ENCODE assay signal across 18 cellular contexts in the genomic region with DNA sequence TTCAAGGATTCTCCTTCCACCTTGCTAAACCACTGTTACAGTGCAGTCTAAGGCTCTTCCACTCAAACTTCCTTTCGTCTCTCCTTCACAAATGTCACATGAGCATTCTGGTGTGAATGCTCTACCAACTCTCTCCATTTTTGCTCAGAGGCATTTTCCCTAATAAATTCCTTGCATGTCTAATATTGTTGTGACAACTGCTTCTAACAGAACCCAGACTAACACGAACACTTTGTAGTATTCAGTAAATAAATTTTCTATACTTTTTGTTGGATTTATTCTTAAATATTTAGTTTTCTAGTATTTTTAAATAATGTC. TPM values are rescaled to one million over a fixed set of nuclear protein-coding genes. Genes with fewer than 3 reads are reported as not detected.
DNase-seq lines count a peak whose midpoint lies in the region; ATAC-seq and TF ChIP-seq lines count a peak whose summit lies in the region.
"Had no signal": no experiment of that assay in that cellular context is flagged by ENCODE, and none has a peak within 500 bp of the region (broad histone marks: within the 10 kb centered on the region; RNA-seq: fewer than 3 reads in every experiment).

No MANE protein-coding gene starts in this region.

- H3K36me3 Mint-ChIP-seq in Caco-2 (ENCODE audit: insufficient read depth, unreplicated experiment) (no peaks in the 10 kb centered on the region), mesothelial cell of epicardium (peaks cover 1% of the 10 kb centered on the region)

- TF ChIP-seq CTCF in Caco-2 (IDR thresholded peaks at IDR 0.05; ENCODE audit: insufficient read depth in 1 of 2, low read depth in 1 of 2, low read length in 1 of 2, severe bottlenecking in 1 of 2, unreplicated experiment in 1 of 2): no peak
- no peak for TF ChIP-seq CTCF in HCT116 (IDR thresholded peaks at IDR 0.05 in 2 of 3, conservative IDR thresholded peaks at IDR 0.05 in 1 of 3; ENCODE audit: borderline replicate concordance in 1 of 3, insufficient read depth in 1 of 3, low read depth in 2 of 3, low read length in 2 of 3)
- TF ChIP-seq CTCF in body of pancreas (IDR thresholded peaks at IDR 0.05): no peak
- no peak for TF ChIP-seq CTCF in mesothelial cell of epicardium (IDR thresholded peaks at IDR 0.05; ENCODE audit: unreplicated experiment)

- H3K9me2 ChIP-seq in HCT116 (ENCODE audit: insufficient read depth): no peaks in the 10 kb centered on the region

- H3K4me3 Mint-ChIP-seq in Caco-2 (ENCODE audit: unreplicated experiment) (no peak overlapping the region), mesothelial cell of epicardium (no peak overlapping the region)
- H3K4me3 Mint-ChIP-seq: CD8-positive, alpha-beta memory T cell; H9 had no signal

- WGBS in body of pancreas, 2 donors: 45 to 69% methylated on average over 2 of the region's 2 CpGs

- H3K79me2 ChIP-seq in HCT116 (ENCODE audit: insufficient read depth, low read length): peaks cover 99% of the 10 kb centered on the region

- peak overlapping the region; percentile 87 for H3K27ac Mint-ChIP-seq in Caco-2 (ENCODE audit: unreplicated experiment)
- H3K27ac Mint-ChIP-seq in mesothelial cell of epicardium: peak overlapping the region; percentile 91

- CTCF ChIA-PET in Caco-2 (lab: Charles Lee) (interaction anchor here (2.3 kb wide), 1 partner anchor 22 kb away, joined by 8 read pairs; no protein-coding TSS in a partner anchor), HCT116 (lab: Charles Lee) (interaction anchor here (1.2 kb wide), 1 partner anchor 22 kb away, joined by 3 read pairs; no protein-coding TSS in a partner anchor)

- no peaks in the 10 kb centered on the region for H3K27me3 Mint-ChIP-seq in Caco-2 (ENCODE audit: insufficient read depth, unreplicated experiment)
- no peaks in the 10 kb centered on the region for H3K27me3 Mint-ChIP-seq in mesothelial cell of epicardium (ENCODE audit: low read depth)
- H3K27me3 Mint-ChIP-seq: CD8-positive, alpha-beta memory T cell had no signal

- intact Hi-C loops in Caco-2 (cut with micrococcal nuclease; ENCODE audit: unreplicated experiment): no loop called here
- intact Hi-C loops in HCT116 (cut with micrococcal nuclease): no loop called here
- intact Hi-C loops in body of pancreas (cut with DNase I): no loop called here
- intact Hi-C loops in posterior cingulate gyrus (cut with DNase I): no loop called here

- no peak for DNase-seq in Caco-2
- no peak for DNase-seq in HCT116 (ENCODE audit: low read depth, low spot score)
- no peak for DNase-seq in body of pancreas
- no peak for DNase-seq in mesothelial cell of epicardium (ENCODE audit: low spot score in 2 of 2, unreplicated experiment in 2 of 2)
- no peak for DNase-seq in posterior cingulate gyrus
- no peak for DNase-seq in cerebellar cortex (ENCODE audit: low spot score)
- no peak for DNase-seq in stimulated activated CD4-positive, alpha-beta T cell treated with anti-CD3 and anti-CD28 coated beads, Interleukin-4, amount 100 ng/mL, for 1 hour
- DNase-seq: CD8-positive, alpha-beta memory T cell; DMS 273 treated with DMSO at 0.1 percent for 48 hours; H9; Karpas-422; MM.1S; NCI-H1105 treated with DMSO at 0.1 percent for 48 hours; NCI-H187 treated with DMSO at 0.1 percent for 48 hours; NCI-H446; NCI-H748 treated with DMSO at 0.1 percent for 48 hours had no signal

- H3K9ac ChIP-seq in HCT116 (ENCODE audit: low read length): no peak overlapping the region

- POLR2A ChIA-PET in Caco-2 (lab: Charles Lee) (interaction anchor here (0.5 to 0.9 kb wide), 2 partner anchors 24 to 186 kb away, joined by 3 to 4 read pairs; partner anchors contain the start of gene FNIP1), HCT116 (lab: Charles Lee) (no interaction called here)

- H3K9me3 ChIP-seq in Caco-2 (no peaks in the 10 kb centered on the region), HCT116 (ENCODE audit: control insufficient read depth in 1 of 2, insufficient read depth in 1 of 2, low read depth in 1 of 2, low read length in 2 of 2) (no peaks in the 10 kb centered on the region), body of pancreas (no peaks in the 10 kb centered on the region)

- no peak for TF ChIP-seq POLR2A in HCT116 (IDR thresholded peaks at IDR 0.05; ENCODE audit: borderline replicate concordance, extremely low read depth, insufficient read depth, insufficient read length)
- no peak for TF ChIP-seq POLR2A in body of pancreas (IDR thresholded peaks at IDR 0.05)

- no TSS peak for BruUV-seq in Caco-2 (replicated peaks; lab: Mats Ljungman, UMichigan)
- no TSS peak for BruUV-seq in HCT116 (replicated peaks; lab: Mats Ljungman, UMichigan)

- peak overlapping the region; percentile 34 for H3K4me2 ChIP-seq in HCT116 (ENCODE audit: low read length)
- H3K4me2 ChIP-seq: PC-9 had no signal

- peaks cover 44% of the 10 kb centered on the region for H3K4me1 ChIP-seq in Caco-2
- H3K4me1 ChIP-seq in HCT116 (ENCODE audit: control insufficient read depth in 1 of 2, insufficient read depth in 2 of 2, low read length in 2 of 2): peaks cover 6 to 24% of the 10 kb centered on the region in 2 experiments; a peak in 3 of 4 replicates
- H3K4me1 ChIP-seq in body of pancreas: peaks cover 44% of the 10 kb centered on the region

- H3K4me3 ChIP-seq in Caco-2 (ENCODE audit: low read depth, low read length): no peak overlapping the region
- H3K4me3 ChIP-seq in HCT116 (replicated peaks in 1 of 2; ENCODE audit: low read depth in 1 of 2, low read length in 2 of 2): no peak overlapping the region
- no peak overlapping the region for H3K4me3 ChIP-seq in body of pancreas
- H3K4me3 ChIP-seq: PC-9 had no signal

- H3K27me3 ChIP-seq in Caco-2 (replicated peaks; ENCODE audit: control insufficient read depth, insufficient read depth, low read length) (no peaks in the 10 kb centered on the region), HCT116 (ENCODE audit: insufficient read depth, low read length) (no peaks in the 10 kb centered on the region), body of pancreas (no peaks in the 10 kb centered on the region)

- no peak overlapping the region for H2AFZ ChIP-seq in HCT116 (ENCODE audit: low read depth, low read length, poor library complexity, severe bottlenecking)
- H2AFZ ChIP-seq: PC-9 had no signal

- H3K9me3 Mint-ChIP-seq in Caco-2 (ENCODE audit: unreplicated experiment) (no peaks in the 10 kb centered on the region), mesothelial cell of epicardium (no peaks in the 10 kb centered on the region)
- H3K9me3 Mint-ChIP-seq: CD8-positive, alpha-beta memory T cell; H9 had no signal

- ATAC-seq in HCT116: 0 out of 2 replicates have a peak, but pooled peaks have one; percentile 19
- peak; percentile 52 for ATAC-seq in body of pancreas
- ATAC-seq: Right ventricle myocardium inferior had no signal

- H3K36me3 ChIP-seq in Caco-2 (ENCODE audit: control insufficient read depth, insufficient read depth, low read length) (no peaks in the 10 kb centered on the region), HCT116 (ENCODE audit: control insufficient read depth in 1 of 2, insufficient read depth in 2 of 2, low read length in 2 of 2) (no peaks in the 10 kb centered on the region), body of pancreas (replicated peaks in 1 of 2; ENCODE audit: insufficient read depth in 1 of 2, low read depth in 2 of 2) (no peaks in the 10 kb centered on the region)

- H4K20me1 ChIP-seq in HCT116 (ENCODE audit: insufficient read depth): no peaks in the 10 kb centered on the region

- H3K27ac ChIP-seq in HCT116 (ENCODE audit: low read depth, low read length) (no peak overlapping the region), body of pancreas (peak overlapping the region in 3 of 4 donors; percentile 17 to 71 (median 57))
- H3K27ac ChIP-seq: PC-9 had no signal

- H3K4me1 Mint-ChIP-seq in Caco-2 (ENCODE audit: low read depth, unreplicated experiment) (peaks cover 32% of the 10 kb centered on the region), mesothelial cell of epicardium (peaks cover 41% of the 10 kb centered on the region)

- no peak for TF ChIP-seq RAD21 in HCT116 (IDR thresholded peaks at IDR 0.05; ENCODE audit: low read depth)

- RAD21 ChIA-PET in HCT116 (lab: Charles Lee; ENCODE audit: low non-redundant PET in 1 of 2, low total read pairs in 2 of 2, uncharacterized antibody in 2 of 2, unreplicated experiment in 2 of 2): no interaction called here

TF ChIP-seq in HCT116, 20 proteins besides CTCF, POLR2A, EP300 and RAD21 (continues in another document):
- TF ChIP-seq YY1 (IDR thresholded peaks at IDR 0.05; ENCODE audit: extremely low read depth, insufficient replicate concordance, low read depth, low read length): no peak
- no peak for TF ChIP-seq CBX3 (IDR thresholded peaks at IDR 0.05; ENCODE audit: low read depth)
- no peak for TF ChIP-seq POLR2AphosphoS5 (IDR thresholded peaks at IDR 0.05; ENCODE audit: low read depth, low read length)
- TF ChIP-seq FOSL1 (IDR thresholded peaks at IDR 0.05; ENCODE audit: low read depth): no peak
- TF ChIP-seq, protein P1, sequence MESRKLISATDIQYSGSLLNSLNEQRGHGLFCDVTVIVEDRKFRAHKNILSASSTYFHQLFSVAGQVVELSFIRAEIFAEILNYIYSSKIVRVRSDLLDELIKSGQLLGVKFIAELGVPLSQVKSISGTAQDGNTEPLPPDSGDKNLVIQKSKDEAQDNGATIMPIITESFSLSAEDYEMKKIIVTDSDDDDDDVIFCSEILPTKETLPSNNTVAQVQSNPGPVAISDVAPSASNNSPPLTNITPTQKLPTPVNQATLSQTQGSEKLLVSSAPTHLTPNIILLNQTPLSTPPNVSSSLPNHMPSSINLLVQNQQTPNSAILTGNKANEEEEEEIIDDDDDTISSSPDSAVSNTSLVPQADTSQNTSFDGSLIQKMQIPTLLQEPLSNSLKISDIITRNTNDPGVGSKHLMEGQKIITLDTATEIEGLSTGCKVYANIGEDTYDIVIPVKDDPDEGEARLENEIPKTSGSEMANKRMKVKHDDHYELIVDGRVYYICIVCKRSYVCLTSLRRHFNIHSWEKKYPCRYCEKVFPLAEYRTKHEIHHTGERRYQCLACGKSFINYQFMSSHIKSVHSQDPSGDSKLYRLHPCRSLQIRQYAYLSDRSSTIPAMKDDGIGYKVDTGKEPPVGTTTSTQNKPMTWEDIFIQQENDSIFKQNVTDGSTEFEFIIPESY (IDR thresholded peaks at IDR 0.05; ENCODE audit: extremely low read depth, insufficient replicate concordance, low read length): no peak
- TF ChIP-seq, protein P2, sequence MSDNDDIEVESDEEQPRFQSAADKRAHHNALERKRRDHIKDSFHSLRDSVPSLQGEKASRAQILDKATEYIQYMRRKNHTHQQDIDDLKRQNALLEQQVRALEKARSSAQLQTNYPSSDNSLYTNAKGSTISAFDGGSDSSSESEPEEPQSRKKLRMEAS (IDR thresholded peaks at IDR 0.05): no peak
- TF ChIP-seq SIN3A (IDR thresholded peaks at IDR 0.05; ENCODE audit: low read depth): no peak
- TF ChIP-seq SP1 (IDR thresholded peaks at IDR 0.05; ENCODE audit: low read depth): no peak
- TF ChIP-seq, protein P3, sequence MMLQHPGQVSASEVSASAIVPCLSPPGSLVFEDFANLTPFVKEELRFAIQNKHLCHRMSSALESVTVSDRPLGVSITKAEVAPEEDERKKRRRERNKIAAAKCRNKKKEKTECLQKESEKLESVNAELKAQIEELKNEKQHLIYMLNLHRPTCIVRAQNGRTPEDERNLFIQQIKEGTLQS (IDR thresholded peaks at IDR 0.05): no peak

RNA-seq across cellular contexts. Expression of gene RAPGEF6, which starts 24.0 kb away (rescaled TPM):
- total RNA-seq in Caco-2 (2022) (17.4 and 22.4 TPM in 2 replicates), HCT116 (2021; ENCODE audit: unreplicated experiment) (18.4 TPM), body of pancreas (10 to 100 TPM in 1 of 2 donors, 1 to 10 TPM in 1; 8.6 to 13.0 TPM), mesothelial cell of epicardium (26.7 to 29.7 TPM (median 29.0 TPM) in 3 replicates)
- polyA plus RNA-seq in HCT116 (2012): 3.3 and 4.2 TPM in 2 replicates
